ENCODE assay signal across 19 cellular contexts in genomic region chr11:125275905-125276634, GRCh38.
DNase-seq lines count a peak whose midpoint lies in the region; ATAC-seq, FAIRE-seq and TF ChIP-seq lines count a peak whose summit lies in the region.
"Had no signal": no experiment of that assay in that cellular context is flagged by ENCODE, and none has a peak within 500 bp of the region (broad histone marks: within the 10 kb centered on the region; RNA-seq: fewer than 3 reads in every experiment).

No MANE protein-coding gene starts in this region.

- H3K4me3 ChIP-seq in GM23248 (no peak overlapping the region), H1 (ENCODE audit: extremely low read depth in 1 of 4, insufficient read depth in 2 of 4, low read depth in 3 of 4, low read length in 4 of 4) (no peak overlapping the region)
- H3K4me3 ChIP-seq: prostate gland, stomach had no signal

- no peaks in the 10 kb centered on the region for H4K20me1 ChIP-seq in GM23248 (ENCODE audit: insufficient read depth)
- no peaks in the 10 kb centered on the region for H4K20me1 ChIP-seq in H1 (replicated peaks in 1 of 2; ENCODE audit: control insufficient read depth in 1 of 2, insufficient read depth in 2 of 2, low read length in 2 of 2)

- H2BK15ac ChIP-seq in H1 (ENCODE audit: low read length) = no peak overlapping the region

- TF ChIP-seq CTCF in H1 (IDR thresholded peaks at IDR 0.05; ENCODE audit: control extremely low read depth in 1 of 3, insufficient read depth in 1 of 3, low read depth in 1 of 3, low read length in 3 of 3) (no peak), omental fat pad (IDR thresholded peaks at IDR 0.05) (no peak)

- no peaks in the 10 kb centered on the region for H3K9me2 ChIP-seq in GM23248 (ENCODE audit: insufficient read depth)

- H4K5ac ChIP-seq in H1 (ENCODE audit: insufficient read length, low read depth, low read length) = no peak overlapping the region

- no peak overlapping the region for H2AFZ ChIP-seq in GM23248
- H2AFZ ChIP-seq in H1 (ENCODE audit: low read length) = no peak overlapping the region

- CTCF ChIA-PET in H1 (lab: Charles Lee; ENCODE audit: partially characterized antibody) = interaction anchor here (1.1 to 1.2 kb wide), 2 partner anchors 11 to 134 kb away, joined by 4 to 6 read pairs; no protein-coding TSS in a partner anchor

- peak; percentile 57 for DNase-seq in GM23248
- DNase-seq in NCI-H2227 (lab: John Stamatoyannopoulos, UW; ENCODE audit: unreplicated experiment) = peak; percentile 59
- DNase-seq in H1 (ENCODE audit: low read depth in 1 of 2, low spot score in 2 of 2) = no peak
- no peak for DNase-seq in omental fat pad (ENCODE audit: low spot score)
- no peak for DNase-seq in putamen (ENCODE audit: low spot score)
- DNase-seq: activated CD4-positive, alpha-beta T cell treated with anti-CD3 and anti-CD28 coated beads for 4 hours; activated T-cell treated with anti-CD3 and anti-CD28 coated beads for 4 hours; C1 segment of cervical spinal cord; cerebellar nuclear complex; HCEC 1CT; naive B cell; NCI-H1048; NCI-H526 treated with DMSO at 0.1 percent for 48 hours; RPMI8226; stomach had no signal

- no peak overlapping the region for H3K18ac ChIP-seq in H1 (ENCODE audit: extremely low read depth, low read length)

- TF ChIP-seq EP300 in H1 (IDR thresholded peaks at IDR 0.05; ENCODE audit: borderline replicate concordance in 1 of 2, low read depth in 2 of 2, low read length in 2 of 2) = no peak

- H2BK120ac ChIP-seq in H1 (replicated peaks; ENCODE audit: low read depth, low read length) = no peak overlapping the region

- no peak overlapping the region for H3K56ac ChIP-seq in H1 (replicated peaks; ENCODE audit: insufficient read length, low read depth, low read length)

- H2BK5ac ChIP-seq in H1 (ENCODE audit: low read depth, low read length) = no peak overlapping the region

- no peak overlapping the region for H2AK5ac ChIP-seq in H1 (ENCODE audit: low read depth, low read length)

- in situ Hi-C loops in GM23248 (cut with MboI) = no loop called here

- H4K91ac ChIP-seq in H1 (replicated peaks; ENCODE audit: insufficient read length, low read length) = no peak overlapping the region

- H3K4me1 ChIP-seq in GM23248 (ENCODE audit: insufficient read depth) = peaks cover 23% of the 10 kb centered on the region
- peaks cover 1 to 5% (median 4%) of the 10 kb centered on the region in 4 experiments; a peak in 6 of 7 replicates for H3K4me1 ChIP-seq in H1 (replicated peaks in 1 of 4; ENCODE audit: control insufficient read depth in 3 of 4, insufficient read depth in 4 of 4, low read length in 3 of 4)
- H3K4me1 ChIP-seq: prostate gland had no signal

- no peaks in the 10 kb centered on the region for H3K79me1 ChIP-seq in H1 (ENCODE audit: low read depth, low read length)

- H3K79me2 ChIP-seq in GM23248 (ENCODE audit: insufficient read depth) (no peaks in the 10 kb centered on the region), H1 (ENCODE audit: control insufficient read depth in 1 of 2, insufficient read depth in 2 of 2, low read length in 2 of 2) (no peaks in the 10 kb centered on the region)

- no peaks in the 10 kb centered on the region for H3K36me3 ChIP-seq in GM23248 (ENCODE audit: low read depth)
- no peaks in the 10 kb centered on the region for H3K36me3 ChIP-seq in H1 (ENCODE audit: control insufficient read depth in 2 of 4, insufficient read depth in 4 of 4, low read length in 3 of 4)
- H3K36me3 ChIP-seq: prostate gland, stomach had no signal

- no peak overlapping the region for H3K23ac ChIP-seq in H1 (ENCODE audit: insufficient read length)

- no peak overlapping the region for H2BK12ac ChIP-seq in H1 (ENCODE audit: low read depth, low read length)

- 55% methylated on average over 5 of the region's 5 CpGs for WGBS in GM23248 (ENCODE audit: low coverage in 1 of 2, low lambda C conversion rate in 2 of 2, missing lambda C conversion rate in 2 of 2), 2 experiments
- 93% methylated on average over 5 of the region's 5 CpGs; no CpG with 5 or more reads in 1 of the 2 experiments for WGBS in H1 (ENCODE audit: extremely low coverage in 1 of 2, insufficient coverage in 1 of 2, insufficient read length in 1 of 2, insufficient replicate concordance in 2 of 2, low coverage in 1 of 2, low lambda C conversion rate in 2 of 2, missing lambda C conversion rate in 1 of 2), 2 experiments

- H3K27ac ChIP-seq in GM23248 (no peak overlapping the region), H1 (ENCODE audit: low read depth, low read length) (no peak overlapping the region)
- H3K27ac ChIP-seq: stomach had no signal

- H3K4ac ChIP-seq in H1 (replicated peaks; ENCODE audit: insufficient read length, low read depth, low read length) = no peak overlapping the region

- no peak overlapping the region for H3K4me2 ChIP-seq in GM23248 (ENCODE audit: unreplicated experiment)
- H3K4me2 ChIP-seq in H1 (ENCODE audit: insufficient read depth in 1 of 2, low read depth in 2 of 2, low read length in 2 of 2) = no peak overlapping the region

- H3K9me3 ChIP-seq in GM23248 (ENCODE audit: low read depth) (no peaks in the 10 kb centered on the region), H1 (ENCODE audit: insufficient read depth in 2 of 2, low read depth in 1 of 2, low read length in 1 of 2) (no peaks in the 10 kb centered on the region)
- H3K9me3 ChIP-seq: prostate gland, stomach had no signal

- peak; percentile 86 for ATAC-seq in omental fat pad (ENCODE audit: low FRiP score)
- ATAC-seq in HG03442 (IDR thresholded peaks at IDR 0.05; ENCODE audit: unreplicated experiment) = no peak
- no peak for ATAC-seq in GM21576 (IDR thresholded peaks at IDR 0.05; ENCODE audit: unreplicated experiment)

- H3F3A ChIP-seq in GM23248 (ENCODE audit: insufficient read depth) = peaks cover 21% of the 10 kb centered on the region

- TF ChIP-seq POLR2A in H1 (IDR thresholded peaks at IDR 0.05; ENCODE audit: control extremely low read depth in 1 of 2, low read depth in 2 of 2, low read length in 2 of 2) = no peak

- FAIRE-seq in H1 (lab: Jason Lieb, UNC) = no peak
- FAIRE-seq: GM12892 had no signal

- TF ChIP-seq RAD21 in H1 (IDR thresholded peaks at IDR 0.05 in 1 of 2, conservative IDR thresholded peaks at IDR 0.05 in 1 of 2; ENCODE audit: low read depth in 2 of 2, low read length in 2 of 2) = no peak

- no peak overlapping the region for H4K8ac ChIP-seq in H1 (ENCODE audit: extremely low read depth, insufficient read depth, low read length)

- H2BK20ac ChIP-seq in H1 (ENCODE audit: low read length) = no peak overlapping the region

- H3K9ac ChIP-seq in GM23248 (no peak overlapping the region), H1 (replicated peaks in 1 of 4; ENCODE audit: extremely low read depth in 1 of 4, low read depth in 3 of 4, low read length in 3 of 4) (no peak overlapping the region)

- H3K27me3 ChIP-seq in GM23248 (replicated peaks; ENCODE audit: insufficient read depth) (no peaks in the 10 kb centered on the region), H1 (replicated peaks in 1 of 4; ENCODE audit: control insufficient read depth in 3 of 4, extremely low read depth in 1 of 4, insufficient read depth in 3 of 4, low read length in 3 of 4) (no peaks in the 10 kb centered on the region)
- H3K27me3 ChIP-seq: stomach had no signal

- POLR2A ChIA-PET in H1 (lab: Charles Lee; ENCODE audit: partially characterized antibody) = no interaction called here

- H3K23me2 ChIP-seq in H1 (ENCODE audit: low read depth, low read length) = no peaks in the 10 kb centered on the region

- no peak overlapping the region for H3K14ac ChIP-seq in H1 (ENCODE audit: insufficient read length)

TF ChIP-seq in H1, 55 proteins besides CTCF, POLR2A, EP300 and RAD21:
- TF ChIP-seq TCF12 (IDR thresholded peaks at IDR 0.05; ENCODE audit: low read depth, low read length) (no peak), CHD2 (IDR thresholded peaks at IDR 0.05; ENCODE audit: low read length) (no peak), BRCA1 (IDR thresholded peaks at IDR 0.05; ENCODE audit: low read depth, low read length) (no peak), SP2 (IDR thresholded peaks at IDR 0.05; ENCODE audit: low read length) (no peak), TEAD4 (IDR thresholded peaks at IDR 0.05; ENCODE audit: low read depth, low read length) (no peak), MAX (IDR thresholded peaks at IDR 0.05) (no peak), TBP (IDR thresholded peaks at IDR 0.05; ENCODE audit: low read depth, low read length) (no peak), CEBPB (IDR thresholded peaks at IDR 0.05; ENCODE audit: low read depth, low read length) (peak; percentile 27; the same call in 1 of the 2 replicates)
TF ChIP-seq in H1: peak in this region for 1.

Comparison
In these comparisons a context has a peak if more than half of its experiments do, and no peak if none do; other contexts are left out.
1. DNase-seq: peak in GM23248 (single experiment) and NCI-H2227 (single experiment); none in H1 (0 of 2), omental fat pad (single experiment) and putamen (single experiment).